Comparison of ENCODE assay signal across 8 cellular contexts in genomic region chr1:151198254-151199127, GRCh38. TPM values are rescaled to one million over a fixed set of nuclear protein-coding genes. Genes with fewer than 3 reads are reported as not detected.
DNase-seq lines count a peak whose midpoint lies in the region; ATAC-seq and TF ChIP-seq lines count a peak whose summit lies in the region.

A gene with protein sequence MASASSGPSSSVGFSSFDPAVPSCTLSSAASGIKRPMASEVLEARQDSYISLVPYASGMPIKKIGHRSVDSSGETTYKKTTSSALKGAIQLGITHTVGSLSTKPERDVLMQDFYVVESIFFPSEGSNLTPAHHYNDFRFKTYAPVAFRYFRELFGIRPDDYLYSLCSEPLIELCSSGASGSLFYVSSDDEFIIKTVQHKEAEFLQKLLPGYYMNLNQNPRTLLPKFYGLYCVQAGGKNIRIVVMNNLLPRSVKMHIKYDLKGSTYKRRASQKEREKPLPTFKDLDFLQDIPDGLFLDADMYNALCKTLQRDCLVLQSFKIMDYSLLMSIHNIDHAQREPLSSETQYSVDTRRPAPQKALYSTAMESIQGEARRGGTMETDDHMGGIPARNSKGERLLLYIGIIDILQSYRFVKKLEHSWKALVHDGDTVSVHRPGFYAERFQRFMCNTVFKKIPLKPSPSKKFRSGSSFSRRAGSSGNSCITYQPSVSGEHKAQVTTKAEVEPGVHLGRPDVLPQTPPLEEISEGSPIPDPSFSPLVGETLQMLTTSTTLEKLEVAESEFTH (plus strand): TSS chr1:151198552. CDS start chr1:151198997, 445 bp downstream.

- no peak within 1 kb of the TSS for H2BK20ac ChIP-seq in H9 (ENCODE audit: low read depth, low read length, poor library complexity, severe bottlenecking)

- H3F3A ChIP-seq in MM.1S (ENCODE audit: insufficient read depth, low read length): peaks cover 8% of the 10 kb centered on the region

- H3K27me3 ChIP-seq in H9 (ENCODE audit: insufficient read depth, low read length): no peaks in the 10 kb centered on the region
- peaks cover 12% of the 10 kb centered on the region for H3K27me3 ChIP-seq in MM.1S (replicated peaks; ENCODE audit: insufficient read depth, low read length)

- H3K23ac ChIP-seq in H9 (ENCODE audit: insufficient read length, low read depth, low read length): no peak within 1 kb of the TSS

- peak within 1 kb of the TSS; percentile 93 for H3K4me3 ChIP-seq in MM.1S (ENCODE audit: low read length)

- DNase-seq in ELR (ENCODE audit: low read depth) (peak; percentile 99), H9 (peak; percentile 95), MM.1S (peak; percentile 100), SIG-M5 (lab: John Stamatoyannopoulos, UW) (peak; percentile 70), activated gamma-delta T cell (lab: John Stamatoyannopoulos, UW) (peak; percentile 93), fibroblast of the conjunctiva (ENCODE audit: low read depth) (peak; percentile 98), nephron progenitor cell (peak; percentile 99)
- peak; percentile 96 to 97 for DNase-seq in stimulated activated naive CD8-positive, alpha-beta T cell treated with anti-CD3 and anti-CD28 coated beads, Interleukin-15, amount 100 ng/mL, for 72 hours

- H3K27me3 Mint-ChIP-seq in H9 (ENCODE audit: low read depth) (peaks cover 4% of the 10 kb centered on the region), nephron progenitor cell (ENCODE audit: low read depth, poor library complexity) (peaks cover 13% of the 10 kb centered on the region)
- H3K27me3 Mint-ChIP-seq in stimulated activated naive CD8-positive, alpha-beta T cell treated with anti-CD3 and anti-CD28 coated beads, Interleukin-15, amount 100 ng/mL, for 72 hours: no peaks in the 10 kb centered on the region

- H4K5ac ChIP-seq in H9 (ENCODE audit: insufficient read length, low read depth, low read length): no peak within 1 kb of the TSS

- no peak within 1 kb of the TSS for H3K56ac ChIP-seq in H9 (ENCODE audit: insufficient read length, low read depth, low read length)

- H3K27ac Mint-ChIP-seq in H9 (peak within 1 kb of the TSS; percentile 95 to 99 (median 99)), nephron progenitor cell (peak within 1 kb of the TSS; percentile 100)
- peak within 1 kb of the TSS; percentile 99 for H3K27ac Mint-ChIP-seq in stimulated activated naive CD8-positive, alpha-beta T cell treated with anti-CD3 and anti-CD28 coated beads, Interleukin-15, amount 100 ng/mL, for 72 hours

- H2AFZ ChIP-seq in H9 (ENCODE audit: low read length) (no peak within 1 kb of the TSS), MM.1S (ENCODE audit: low read length) (peak within 1 kb of the TSS; percentile 89)

- H3K36me3 Mint-ChIP-seq in H9 (ENCODE audit: insufficient read depth in 1 of 3, low read depth in 3 of 3) (peaks cover 6 to 23% (median 16%) of the 10 kb centered on the region in 3 experiments; a peak in 5 of 7 replicates), nephron progenitor cell (ENCODE audit: low read depth) (peaks cover 5% of the 10 kb centered on the region)

- no peaks in the 10 kb centered on the region for H3K4me1 ChIP-seq in H9 (ENCODE audit: insufficient read depth, low read length)
- H3K4me1 ChIP-seq in MM.1S (ENCODE audit: low read length): peaks cover 9% of the 10 kb centered on the region

- H3K36me3 ChIP-seq in MM.1S (replicated peaks; ENCODE audit: insufficient read depth, low read length): 0 out of 2 replicates have a peak, but pooled peaks cover 3% of the 10 kb centered on the region

- TF ChIP-seq CTCF in H9 (conservative IDR thresholded peaks at IDR 0.05) (no peak), MM.1S (IDR thresholded peaks at IDR 0.05; ENCODE audit: low read length) (no peak), nephron progenitor cell (IDR thresholded peaks at IDR 0.05) (no peak)

- no peak within 1 kb of the TSS for H2BK120ac ChIP-seq in H9 (ENCODE audit: low read depth, low read length, poor library complexity, severe bottlenecking)

- H2BK12ac ChIP-seq in H9 (ENCODE audit: insufficient read length, low read depth, low read length): peak within 1 kb of the TSS; percentile 31

- H3K79me2 ChIP-seq in H9 (ENCODE audit: insufficient read depth, low read length) (peaks cover 35% of the 10 kb centered on the region), MM.1S (ENCODE audit: low read length) (peaks cover 49% of the 10 kb centered on the region)

- peak within 1 kb of the TSS; percentile 59 for H3K18ac ChIP-seq in H9 (ENCODE audit: insufficient read length, low read depth, low read length)

- H3K9me3 ChIP-seq in H9 (ENCODE audit: control insufficient read depth, low read depth, low read length): no peaks in the 10 kb centered on the region
- H3K9me3 ChIP-seq in MM.1S (replicated peaks; ENCODE audit: insufficient read depth, low read length): no peaks in the 10 kb centered on the region

- H3K9ac ChIP-seq in H9 (ENCODE audit: extremely low read depth, insufficient read length, low read length) (peak within 1 kb of the TSS; percentile 93), MM.1S (ENCODE audit: low read length) (peak within 1 kb of the TSS; percentile 68)

- H3K9me3 Mint-ChIP-seq in H9 (peaks cover 2% of the 10 kb centered on the region in 2 experiments; a peak in 2 of 5 replicates), nephron progenitor cell (no peaks in the 10 kb centered on the region)
- H3K9me3 Mint-ChIP-seq in stimulated activated naive CD8-positive, alpha-beta T cell treated with anti-CD3 and anti-CD28 coated beads, Interleukin-15, amount 100 ng/mL, for 72 hours: no peaks in the 10 kb centered on the region

- WGBS in H9 (ENCODE audit: extremely low coverage, insufficient read length, low lambda C conversion rate): no CpG with 5 or more reads among the region's 60 CpGs

- H3K27ac ChIP-seq in H9 (ENCODE audit: insufficient read length, low read depth, low read length) (no peak within 1 kb of the TSS), MM.1S (ENCODE audit: low read length) (peak within 1 kb of the TSS; percentile 58; the same call in 1 of the 2 replicates)

- H4K8ac ChIP-seq in H9 (replicated peaks; ENCODE audit: insufficient read length, low read depth, low read length): no peak within 1 kb of the TSS

- H4K20me1 ChIP-seq in H9 (ENCODE audit: control insufficient read depth, insufficient read depth, insufficient read length) (no peaks in the 10 kb centered on the region), MM.1S (ENCODE audit: insufficient read depth, low read length) (no peaks in the 10 kb centered on the region; the same call in 1 of the 2 replicates)

- H3K4me2 ChIP-seq in H9 (ENCODE audit: insufficient read depth, insufficient read length, low read length) (peak within 1 kb of the TSS; percentile 97), MM.1S (ENCODE audit: low read depth, low read length) (peak within 1 kb of the TSS; percentile 89)

- H3K9me2 ChIP-seq in MM.1S (replicated peaks; ENCODE audit: insufficient read depth, low read length): no peaks in the 10 kb centered on the region

- H3K4me1 Mint-ChIP-seq in H9 (peaks cover 20 to 23% of the 10 kb centered on the region in 2 experiments), nephron progenitor cell (peaks cover 43% of the 10 kb centered on the region)
- peaks cover 49% of the 10 kb centered on the region for H3K4me1 Mint-ChIP-seq in stimulated activated naive CD8-positive, alpha-beta T cell treated with anti-CD3 and anti-CD28 coated beads, Interleukin-15, amount 100 ng/mL, for 72 hours

- no peak within 1 kb of the TSS for H4K91ac ChIP-seq in H9 (ENCODE audit: insufficient read length, low read depth, low read length)

- H3K4me3 Mint-ChIP-seq in H9 (peak within 1 kb of the TSS; percentile 94 to 99), nephron progenitor cell (peak within 1 kb of the TSS; percentile 99)
- peak within 1 kb of the TSS; percentile 91 to 99 for H3K4me3 Mint-ChIP-seq in stimulated activated naive CD8-positive, alpha-beta T cell treated with anti-CD3 and anti-CD28 coated beads, Interleukin-15, amount 100 ng/mL, for 72 hours

- no peak within 1 kb of the TSS for H2BK15ac ChIP-seq in H9 (ENCODE audit: low read depth, low read length)

- H3K4ac ChIP-seq in H9 (ENCODE audit: low read depth, low read length): no peak within 1 kb of the TSS

- peak; percentile 95 for ATAC-seq in stimulated activated naive CD8-positive, alpha-beta T cell treated with anti-CD3 and anti-CD28 coated beads, Interleukin-15, amount 100 ng/mL, for 72 hours

- peaks cover 6% of the 10 kb centered on the region for H3K23me2 ChIP-seq in H9 (ENCODE audit: insufficient read length, low read depth, low read length, poor library complexity, severe bottlenecking)

- peaks cover 3% of the 10 kb centered on the region for H3K79me1 ChIP-seq in H9 (ENCODE audit: insufficient read depth, low read depth, low read length, poor library complexity, severe bottlenecking)

- H2BK5ac ChIP-seq in H9 (ENCODE audit: insufficient read length, low read length): no peak within 1 kb of the TSS

- no peak within 1 kb of the TSS for H3T11ph ChIP-seq in H9 (ENCODE audit: low read length)

- no peak within 1 kb of the TSS for H2AK5ac ChIP-seq in H9 (ENCODE audit: insufficient read length, low read length)

- peak within 1 kb of the TSS; percentile 79 for H3K14ac ChIP-seq in H9 (ENCODE audit: insufficient read depth, low read length)

RNA-seq across cellular contexts. Expression of the gene that starts here (rescaled TPM):
- 94.6 and 101 TPM in 2 replicates for total RNA-seq in H9 (2021)
